ENCODE assay signal across 8 cellular contexts in the genomic region with DNA sequence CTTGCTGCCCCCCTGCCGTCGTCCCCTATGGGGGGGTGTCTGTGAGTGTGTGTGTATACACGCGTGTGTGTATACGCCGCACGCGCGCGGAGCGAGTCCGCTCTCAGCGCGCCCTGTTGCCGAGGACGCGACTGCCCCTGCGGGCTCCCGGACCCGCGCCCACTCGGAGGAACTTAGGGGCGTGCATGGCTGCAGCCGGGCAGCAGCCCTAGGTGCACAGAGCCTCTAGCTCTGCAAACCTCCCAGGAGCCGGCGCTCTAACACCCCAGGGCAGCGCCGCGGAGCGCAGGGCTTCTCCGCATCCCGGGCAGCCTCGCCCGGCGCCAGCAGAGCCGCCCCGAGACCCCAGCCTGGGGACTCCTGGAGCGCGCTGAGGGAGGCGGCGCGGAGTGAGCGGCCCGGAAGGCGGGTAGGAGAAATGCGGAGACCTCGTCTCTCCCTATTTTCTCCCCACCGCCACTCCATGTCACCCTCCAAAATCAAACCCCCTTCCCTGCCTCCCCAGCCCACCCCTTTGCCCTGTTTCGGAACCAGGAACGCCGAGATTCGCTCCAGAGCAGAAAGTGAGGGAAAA. TPM values are rescaled to one million over a fixed set of nuclear protein-coding genes. Genes with fewer than 3 reads are reported as not detected.
DNase-seq lines count a peak whose midpoint lies in the region; ATAC-seq and TF ChIP-seq lines count a peak whose summit lies in the region.

No MANE protein-coding gene starts in this region.

- WGBS in body of pancreas, 2 donors: 0% methylated on average over 10 to 52 of the region's 52 CpGs

- intact Hi-C loops in body of pancreas (cut with DNase I): no loop called here

- peak overlapping the region; percentile 31 for H3K27ac ChIP-seq in RWPE2 (ENCODE audit: poor library complexity, severe bottlenecking)
- H3K27ac ChIP-seq in body of pancreas: peak overlapping the region; percentile 53 to 85 (median 78)

- ATAC-seq in HG02852 (IDR thresholded peaks at IDR 0.05; ENCODE audit: unreplicated experiment) (peak; percentile 23), RWPE2 (ENCODE audit: low read depth) (peak; percentile 61), body of pancreas (peak; percentile 49)

- H3K27me3 ChIP-seq in RWPE2 (ENCODE audit: insufficient read depth, poor library complexity, severe bottlenecking) (no peaks in the 10 kb centered on the region), body of pancreas (no peaks in the 10 kb centered on the region), skeletal muscle satellite cell (ENCODE audit: control insufficient read depth, insufficient read depth, low read length) (no peaks in the 10 kb centered on the region)

- H3K36me3 ChIP-seq in RWPE2 (ENCODE audit: low read depth): no peaks in the 10 kb centered on the region
- H3K36me3 ChIP-seq in body of pancreas (replicated peaks in 1 of 2; ENCODE audit: insufficient read depth in 1 of 2, low read depth in 2 of 2): no peaks in the 10 kb centered on the region
- H3K36me3 ChIP-seq in skeletal muscle satellite cell (ENCODE audit: insufficient read depth, low read length): no peaks in the 10 kb centered on the region

- H3K4me2 ChIP-seq in skeletal muscle satellite cell (ENCODE audit: low read length): peak overlapping the region; percentile 100

- H3K4me3 ChIP-seq in RWPE2 (ENCODE audit: severe bottlenecking) (peak overlapping the region; percentile 46), body of pancreas (peak overlapping the region; percentile 59 to 75), skeletal muscle satellite cell (ENCODE audit: low read length) (peak overlapping the region; percentile 80)

- DNase-seq in NCI-H748 (lab: John Stamatoyannopoulos, UW; ENCODE audit: unreplicated experiment) (peak; percentile 55), NCI-H748 treated with DMSO at 0.1 percent for 48 hours (lab: John Stamatoyannopoulos, UW) (no peak), RWPE2 (ENCODE audit: low spot score) (no peak), body of pancreas (peak; percentile 26 to 51 (median 40)), iPS-NIHi11 (ENCODE audit: low spot score) (peak; percentile 40), NCI-H187 (lab: John Stamatoyannopoulos, UW) (no peak)

- peak overlapping the region; percentile 77 for H3K9ac ChIP-seq in skeletal muscle satellite cell (ENCODE audit: low read depth, low read length)

- TF ChIP-seq CTCF in RWPE2 (IDR thresholded peaks at IDR 0.05; ENCODE audit: poor library complexity, severe bottlenecking) (no peak), body of pancreas (IDR thresholded peaks at IDR 0.05) (no peak)

- H3K9me3 ChIP-seq in RWPE2 (ENCODE audit: severe bottlenecking) (no peaks in the 10 kb centered on the region), body of pancreas (no peaks in the 10 kb centered on the region), skeletal muscle satellite cell (replicated peaks; ENCODE audit: low read length) (no peaks in the 10 kb centered on the region)

- H3K4me1 ChIP-seq in RWPE2 (ENCODE audit: insufficient read depth, poor library complexity, severe bottlenecking) (no peaks in the 10 kb centered on the region), body of pancreas (peaks cover 41% of the 10 kb centered on the region), skeletal muscle satellite cell (ENCODE audit: control insufficient read depth, insufficient read depth, low read length) (peaks cover 10% of the 10 kb centered on the region)

- peak in 2 of 3 donors; percentile 33 to 42 for TF ChIP-seq POLR2A in body of pancreas (IDR thresholded peaks at IDR 0.05)

RNA-seq across cellular contexts. Expression of a gene that starts 0.6 kb away (rescaled TPM):
- total RNA-seq in body of pancreas: 10 to 100 TPM; 13.0 to 21.1 TPM
- total RNA-seq in skeletal muscle satellite cell (2012; rRNA removed): 1.5 and 2.2 TPM in 2 replicates

Comparison
In these comparisons a context has a peak if more than half of its experiments do, and no peak if none do; other contexts are left out.
1. DNase-seq: peak in NCI-H748 (single experiment), body of pancreas (4 of 4) and iPS-NIHi11 (single experiment); none in NCI-H748 treated with DMSO at 0.1 percent for 48 hours (single experiment), RWPE2 (single experiment) and NCI-H187 (0 of 2).
2. Peak in every context shown above with its lines, with median percentiles within 50 percentile points of each other: ATAC-seq and H3K4me3 ChIP-seq.